Comparison of ENCODE assay signal across 1 cellular context in genomic region chr3:196502775-196503181, GRCh38.
TF ChIP-seq lines count a peak whose summit lies in the region.

No MANE protein-coding gene starts in this region.

TF ChIP-seq in WTC11, 78 proteins besides CTCF, POLR2A, EP300 and RAD21 (continued from another document):
- TF ChIP-seq, protein P1, sequence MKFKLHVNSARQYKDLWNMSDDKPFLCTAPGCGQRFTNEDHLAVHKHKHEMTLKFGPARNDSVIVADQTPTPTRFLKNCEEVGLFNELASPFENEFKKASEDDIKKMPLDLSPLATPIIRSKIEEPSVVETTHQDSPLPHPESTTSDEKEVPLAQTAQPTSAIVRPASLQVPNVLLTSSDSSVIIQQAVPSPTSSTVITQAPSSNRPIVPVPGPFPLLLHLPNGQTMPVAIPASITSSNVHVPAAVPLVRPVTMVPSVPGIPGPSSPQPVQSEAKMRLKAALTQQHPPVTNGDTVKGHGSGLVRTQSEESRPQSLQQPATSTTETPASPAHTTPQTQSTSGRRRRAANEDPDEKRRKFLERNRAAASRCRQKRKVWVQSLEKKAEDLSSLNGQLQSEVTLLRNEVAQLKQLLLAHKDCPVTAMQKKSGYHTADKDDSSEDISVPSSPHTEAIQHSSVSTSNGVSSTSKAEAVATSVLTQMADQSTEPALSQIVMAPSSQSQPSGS (CRISPR knock-in tag; IDR thresholded peaks at IDR 0.05; ENCODE audit: borderline replicate concordance, low read depth), result no peak
- TF ChIP-seq SOX15 (CRISPR knock-in tag; IDR thresholded peaks at IDR 0.05), result no peak
- no peak for TF ChIP-seq NFE2L1 (CRISPR knock-in tag; IDR thresholded peaks at IDR 0.05)
